In the genomic region with DNA sequence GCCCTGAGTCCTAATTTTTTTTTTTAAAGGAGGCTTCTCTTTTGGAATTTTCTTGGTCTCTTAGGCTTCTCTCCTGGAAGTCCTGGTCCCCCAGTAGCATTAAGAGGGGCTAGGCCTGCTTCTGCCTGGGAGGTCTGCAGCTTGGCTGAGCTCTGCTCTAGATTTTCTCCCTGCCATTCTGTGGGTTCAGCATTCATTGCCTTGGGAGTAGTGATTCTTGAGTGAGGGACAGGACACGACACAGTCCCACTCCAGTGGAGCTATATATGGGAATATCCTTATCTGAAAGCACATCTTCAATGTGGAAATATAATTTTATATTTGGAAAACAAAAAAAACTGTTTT, we compare ENCODE assay signal across 9 cellular contexts. TPM values are rescaled to one million over a fixed set of nuclear protein-coding genes. Genes with fewer than 3 reads are reported as not detected.
A peak's percentile ranks its signal among the peaks of the same experiment; 100 is the strongest.
DNase-seq lines count a peak whose midpoint lies in the region; ATAC-seq and TF ChIP-seq lines count a peak whose summit lies in the region.
"Had no signal": no experiment of that assay in that cellular context is flagged by ENCODE, and none has a peak within 500 bp of the region (broad histone marks: within the 10 kb centered on the region; RNA-seq: fewer than 3 reads in every experiment).

No MANE protein-coding gene starts in this region.

- peaks cover 3% of the 10 kb centered on the region; the same call in 1 of the 2 replicates for H3K4me1 ChIP-seq in H9 (ENCODE audit: insufficient read depth, low read length)

- no peaks in the 10 kb centered on the region for H4K20me1 ChIP-seq in H9 (ENCODE audit: control insufficient read depth, insufficient read depth, insufficient read length)

- no TSS peak for BruUV-seq in Calu3 (replicated peaks; lab: Mats Ljungman, UMichigan)

- H2AFZ ChIP-seq in H9 (ENCODE audit: low read length): no peak overlapping the region

- H4K8ac ChIP-seq in H9 (replicated peaks; ENCODE audit: insufficient read length, low read depth, low read length): no peak overlapping the region

- no peak overlapping the region for H2BK5ac ChIP-seq in H9 (ENCODE audit: insufficient read length, low read length)

- H2BK120ac ChIP-seq in H9 (ENCODE audit: low read depth, low read length, poor library complexity, severe bottlenecking): no peak overlapping the region

- no peak overlapping the region for H2BK20ac ChIP-seq in H9 (ENCODE audit: low read depth, low read length, poor library complexity, severe bottlenecking)

- no peak overlapping the region for H3T11ph ChIP-seq in H9 (ENCODE audit: low read length)

- peaks cover 9% of the 10 kb centered on the region for H3K23me2 ChIP-seq in H9 (ENCODE audit: insufficient read length, low read depth, low read length, poor library complexity, severe bottlenecking)

- CTCF ChIA-PET in Calu3 (lab: Charles Lee): interaction anchor here (0.7 to 2.1 kb wide), 18 partner anchors 9 to 231 kb away, joined by 3 to 16 read pairs (median 4); a partner anchor contains a TSS

- H3K4me3 Mint-ChIP-seq in Calu3 (ENCODE audit: low read depth, unreplicated experiment): peak overlapping the region; percentile 90
- H3K4me3 Mint-ChIP-seq in H9: peak overlapping the region; percentile 75 to 91; a peak in 4 of 5 replicates
- peak overlapping the region; percentile 89 for H3K4me3 Mint-ChIP-seq in activated T-helper 17 cell treated with anti-CD3 and anti-CD28 coated beads, Interleukin-2, amount 50 U/mL, for 72 hours
- H3K4me3 Mint-ChIP-seq in nephron: peak overlapping the region; percentile 86 to 96 (median 92)

- TF ChIP-seq CTCF in Calu3 (IDR thresholded peaks at IDR 0.05; ENCODE audit: unreplicated experiment) (peak; percentile 0), H9 (conservative IDR thresholded peaks at IDR 0.05) (no peak; the same call in 2 of the 3 replicates), nephron (IDR thresholded peaks at IDR 0.05; ENCODE audit: unreplicated experiment in 3 of 3) (peak in 1 of 3 experiments; percentile 15)

- H3K9ac ChIP-seq in H9 (ENCODE audit: extremely low read depth, insufficient read length, low read length): no peak overlapping the region

- H3K14ac ChIP-seq in H9 (ENCODE audit: insufficient read depth, low read length): no peak overlapping the region

- H3K27ac Mint-ChIP-seq in Calu3 (ENCODE audit: unreplicated experiment) (no peak overlapping the region), H9 (no peak overlapping the region), nephron (peak overlapping the region in 1 of 3 experiments; percentile 40)
- peak overlapping the region; percentile 64 for H3K27ac Mint-ChIP-seq in activated T-helper 17 cell treated with anti-CD3 and anti-CD28 coated beads, Interleukin-2, amount 50 U/mL, for 72 hours

- H4K91ac ChIP-seq in H9 (ENCODE audit: insufficient read length, low read depth, low read length): no peak overlapping the region

- H3K27me3 Mint-ChIP-seq in Calu3 (ENCODE audit: unreplicated experiment) (peaks cover 16% of the 10 kb centered on the region), H9 (ENCODE audit: low read depth) (peaks cover 30% of the 10 kb centered on the region), nephron (ENCODE audit: low read depth) (peaks cover 21% of the 10 kb centered on the region)
- H3K27me3 Mint-ChIP-seq in activated T-helper 17 cell treated with anti-CD3 and anti-CD28 coated beads, Interleukin-2, amount 50 U/mL, for 72 hours: no peaks in the 10 kb centered on the region

- H4K5ac ChIP-seq in H9 (ENCODE audit: insufficient read length, low read depth, low read length): no peak overlapping the region

- no peak overlapping the region for H3K27ac ChIP-seq in H9 (ENCODE audit: insufficient read length, low read depth, low read length)

- H2BK12ac ChIP-seq in H9 (ENCODE audit: insufficient read length, low read depth, low read length): no peak overlapping the region

- no peaks in the 10 kb centered on the region for H3K79me2 ChIP-seq in H9 (ENCODE audit: insufficient read depth, low read length)

- H3K9me3 Mint-ChIP-seq in Calu3 (ENCODE audit: low read depth, unreplicated experiment) (no peaks in the 10 kb centered on the region), H9 (no peaks in the 10 kb centered on the region), nephron (no peaks in the 10 kb centered on the region)
- H3K9me3 Mint-ChIP-seq in activated T-helper 17 cell treated with anti-CD3 and anti-CD28 coated beads, Interleukin-2, amount 50 U/mL, for 72 hours: no peaks in the 10 kb centered on the region

- peaks cover 15% of the 10 kb centered on the region for H3K36me3 Mint-ChIP-seq in Calu3 (ENCODE audit: insufficient read depth, unreplicated experiment)
- no peaks in the 10 kb centered on the region for H3K36me3 Mint-ChIP-seq in H9 (ENCODE audit: insufficient read depth in 1 of 3, low read depth in 3 of 3)
- H3K36me3 Mint-ChIP-seq in activated T-helper 17 cell treated with anti-CD3 and anti-CD28 coated beads, Interleukin-2, amount 50 U/mL, for 72 hours (ENCODE audit: low read depth): no peaks in the 10 kb centered on the region
- H3K36me3 Mint-ChIP-seq in nephron (ENCODE audit: low read depth): no peaks in the 10 kb centered on the region

- ATAC-seq in activated T-helper 17 cell treated with anti-CD3 and anti-CD28 coated beads, Interleukin-2, amount 50 U/mL, for 72 hours (replicated peaks): no peak

- H3K23ac ChIP-seq in H9 (ENCODE audit: insufficient read length, low read depth, low read length): no peak overlapping the region

- no peak overlapping the region for H3K4ac ChIP-seq in H9 (ENCODE audit: low read depth, low read length)

- no peaks in the 10 kb centered on the region for H3K27me3 ChIP-seq in H9 (ENCODE audit: insufficient read depth, low read length)

- no peak overlapping the region for H3K56ac ChIP-seq in H9 (ENCODE audit: insufficient read length, low read depth, low read length)

- H2AK5ac ChIP-seq in H9 (ENCODE audit: insufficient read length, low read length): no peak overlapping the region

- no peaks in the 10 kb centered on the region for H3K79me1 ChIP-seq in H9 (ENCODE audit: insufficient read depth, low read depth, low read length, poor library complexity, severe bottlenecking)

- H3K4me2 ChIP-seq in H9 (ENCODE audit: insufficient read depth, insufficient read length, low read length): peak overlapping the region; percentile 79

- intact Hi-C loops in Calu3 (cut with micrococcal nuclease; ENCODE audit: unreplicated experiment): loop anchor here (10.0 kb wide), 1 partner anchor 87 kb away; a partner anchor contains a TSS

- peaks cover 16% of the 10 kb centered on the region for H3K4me1 Mint-ChIP-seq in Calu3 (ENCODE audit: low read depth, unreplicated experiment)
- peaks cover 18 to 32% of the 10 kb centered on the region in 2 experiments for H3K4me1 Mint-ChIP-seq in H9
- peaks cover 4% of the 10 kb centered on the region for H3K4me1 Mint-ChIP-seq in activated T-helper 17 cell treated with anti-CD3 and anti-CD28 coated beads, Interleukin-2, amount 50 U/mL, for 72 hours
- peaks cover 26% of the 10 kb centered on the region for H3K4me1 Mint-ChIP-seq in nephron

- no peak overlapping the region for H2BK15ac ChIP-seq in H9 (ENCODE audit: low read depth, low read length)

- WGBS in H9 (ENCODE audit: extremely low coverage, insufficient read length, low lambda C conversion rate): no CpG with 5 or more reads among the region's 1 CpG

- H3K18ac ChIP-seq in H9 (ENCODE audit: insufficient read length, low read depth, low read length): no peak overlapping the region

- no peaks in the 10 kb centered on the region for H3K9me3 ChIP-seq in H9 (ENCODE audit: control insufficient read depth, low read depth, low read length)

- no peak for DNase-seq in Calu3
- no peak for DNase-seq in H9
- no peak for DNase-seq in cerebellum (ENCODE audit: low spot score)
- no peak for DNase-seq in stimulated activated CD4-positive, alpha-beta T cell treated with anti-CD3 and anti-CD28 coated beads, Interleukin-4, amount 100 ng/mL, for 4 hours
- no peak for DNase-seq in activated CD4-positive, alpha-beta T cell treated with anti-CD3 and anti-CD28 coated beads for 1 hour
- no peak for DNase-seq in NCI-H1930 (lab: John Stamatoyannopoulos, UW)
- DNase-seq: NCI-H187 had no signal

RNA-seq across cellular contexts. Expression of a gene that starts 3.7 kb away (rescaled TPM):
- total RNA-seq in Calu3 (2022): not detected in 2 replicates
- 0.35 TPM in 1 of 2 replicates, not detected in the other for total RNA-seq in H9 (2021)
- total RNA-seq in activated T-helper 17 cell treated with anti-CD3 and anti-CD28 coated beads, Interleukin-2, amount 50 U/mL, for 72 hours: 1 to 10 TPM in 1 of 2 donors, not detected in 1; 1.4 TPM
- 0.45 TPM for total RNA-seq in cerebellum

RNA-seq across cellular contexts. Expression of a gene that starts 23.7 kb away (rescaled TPM):
- total RNA-seq in Calu3 (2022) (8.8 and 11.9 TPM in 2 replicates), H9 (2021) (2.3 and 3.0 TPM in 2 replicates), cerebellum (4.6 TPM)
- total RNA-seq in activated T-helper 17 cell treated with anti-CD3 and anti-CD28 coated beads, Interleukin-2, amount 50 U/mL, for 72 hours: under 1 TPM; 0.24 to 0.40 TPM
